ENCODE assay signal across 8 cellular contexts in the genomic region with DNA sequence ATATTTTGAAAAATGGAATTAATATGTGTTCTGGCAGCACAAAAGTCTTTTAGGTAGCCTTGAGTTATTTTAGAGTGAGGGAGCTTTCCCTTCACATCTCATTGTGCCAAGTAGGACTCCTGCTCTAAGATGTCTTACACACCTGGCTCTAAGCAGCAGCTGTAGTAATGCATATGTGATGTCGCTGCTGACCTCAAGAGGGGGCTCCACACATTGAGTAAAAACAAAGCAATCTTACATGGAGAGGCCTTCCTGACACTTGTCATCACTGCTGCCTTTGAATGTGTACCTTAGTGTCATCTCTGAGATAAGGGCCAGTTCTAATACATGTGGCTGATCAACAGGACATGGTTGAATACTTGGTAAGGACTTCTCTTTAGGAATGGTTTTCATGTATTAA.
A peak's percentile ranks its signal among the peaks of the same experiment; 100 is the strongest.
DNase-seq lines count a peak whose midpoint lies in the region; ATAC-seq and TF ChIP-seq lines count a peak whose summit lies in the region.

No MANE protein-coding gene starts in this region.

- H3K27me3 Mint-ChIP-seq in stimulated activated naive CD8-positive, alpha-beta T cell treated with anti-CD3 and anti-CD28 coated beads, Interleukin-15, amount 100 ng/mL, for 72 hours = no peaks in the 10 kb centered on the region

- H3K27ac ChIP-seq in right cardiac atrium (ENCODE audit: low read length) = no peak overlapping the region

- H4K20me1 ChIP-seq in Loucy (ENCODE audit: insufficient read depth, low read length, poor library complexity, severe bottlenecking) = no peaks in the 10 kb centered on the region

- no peaks in the 10 kb centered on the region for H3K9me3 Mint-ChIP-seq in stimulated activated naive CD8-positive, alpha-beta T cell treated with anti-CD3 and anti-CD28 coated beads, Interleukin-15, amount 100 ng/mL, for 72 hours

- H3K4me1 ChIP-seq in HAP-1 (no peaks in the 10 kb centered on the region), Loucy (ENCODE audit: insufficient read depth, low read length, poor library complexity, severe bottlenecking) (no peaks in the 10 kb centered on the region), right cardiac atrium (ENCODE audit: control insufficient read depth, insufficient read depth, low read length) (no peaks in the 10 kb centered on the region)

- no peaks in the 10 kb centered on the region for H3K79me2 ChIP-seq in Loucy (ENCODE audit: insufficient read depth, low read length)

- H3K4me1 Mint-ChIP-seq in stimulated activated naive CD8-positive, alpha-beta T cell treated with anti-CD3 and anti-CD28 coated beads, Interleukin-15, amount 100 ng/mL, for 72 hours = peaks cover 15% of the 10 kb centered on the region

- no peak overlapping the region for H3K9ac ChIP-seq in Loucy (ENCODE audit: low read depth, low read length, poor library complexity, severe bottlenecking)

- H3K27ac Mint-ChIP-seq in stimulated activated naive CD8-positive, alpha-beta T cell treated with anti-CD3 and anti-CD28 coated beads, Interleukin-15, amount 100 ng/mL, for 72 hours = no peak overlapping the region

- H3K9me2 ChIP-seq in Loucy (replicated peaks; ENCODE audit: low read depth, low read length) = no peaks in the 10 kb centered on the region

- peak; percentile 69 for TF ChIP-seq CTCF in GM10266 (IDR thresholded peaks at IDR 0.05; ENCODE audit: control insufficient read depth, insufficient read depth, low read depth, missing control alignments)
- TF ChIP-seq CTCF in Loucy (conservative IDR thresholded peaks at IDR 0.05; ENCODE audit: low read length) = peak; percentile 75
- peak; percentile 39; the same call in 1 of the 2 replicates for TF ChIP-seq CTCF in WI38 (IDR thresholded peaks at IDR 0.05; ENCODE audit: low read depth, low read length)

- no peak overlapping the region for H2AFZ ChIP-seq in Loucy (ENCODE audit: low read length)

- peak; percentile 27 to 34 for ATAC-seq in right cardiac atrium
- ATAC-seq in stimulated activated naive CD8-positive, alpha-beta T cell treated with anti-CD3 and anti-CD28 coated beads, Interleukin-15, amount 100 ng/mL, for 72 hours = peak; percentile 88
- no peak for ATAC-seq in HG03025 (IDR thresholded peaks at IDR 0.05; ENCODE audit: low FRiP score, unreplicated experiment)

- no peaks in the 10 kb centered on the region for H3F3A ChIP-seq in Loucy (ENCODE audit: low read depth)

- no peak overlapping the region for H3K4me2 ChIP-seq in Loucy (ENCODE audit: low read depth, low read length, poor library complexity, severe bottlenecking)

- H3K36me3 ChIP-seq in HAP-1 (replicated peaks) = peaks cover 3% of the 10 kb centered on the region; the same call in 1 of the 2 replicates
- peaks cover 9% of the 10 kb centered on the region for H3K36me3 ChIP-seq in Loucy (ENCODE audit: insufficient read depth, low read length)

- no peaks in the 10 kb centered on the region for H3K27me3 ChIP-seq in HAP-1 (ENCODE audit: low read depth)
- H3K27me3 ChIP-seq in Loucy (ENCODE audit: insufficient read depth, low read length, poor library complexity, severe bottlenecking) = no peaks in the 10 kb centered on the region
- H3K27me3 ChIP-seq in right cardiac atrium (ENCODE audit: control insufficient read depth, insufficient read depth) = no peaks in the 10 kb centered on the region

- peak; percentile 62 for DNase-seq in ACHN
- no peak for DNase-seq in GM10266 (ENCODE audit: extremely low spot score)
- peak; percentile 22 to 47 for DNase-seq in HAP-1 (ENCODE audit: low spot score in 2 of 2)
- DNase-seq in right cardiac atrium = no peak
- DNase-seq in stimulated activated naive CD8-positive, alpha-beta T cell treated with anti-CD3 and anti-CD28 coated beads, Interleukin-15, amount 100 ng/mL, for 72 hours = no peak

- no peaks in the 10 kb centered on the region for H3K9me3 ChIP-seq in HAP-1
- H3K9me3 ChIP-seq in Loucy (ENCODE audit: insufficient read depth, low read depth, low read length) = no peaks in the 10 kb centered on the region
- H3K9me3 ChIP-seq in right cardiac atrium (ENCODE audit: control insufficient read depth, low read length) = no peaks in the 10 kb centered on the region

- intact Hi-C loops in right cardiac atrium (cut with DNase I) = no loop called here

- WGBS in right cardiac atrium = 13% methylated on average over 1 of the region's 1 CpG

- H3K4me3 ChIP-seq in HAP-1 = no peak overlapping the region
- no peak overlapping the region for H3K4me3 ChIP-seq in Loucy (ENCODE audit: low read length, poor library complexity, severe bottlenecking)
- H3K4me3 ChIP-seq in WI38 (ENCODE audit: low read depth, low read length) = no peak overlapping the region
- H3K4me3 ChIP-seq in right cardiac atrium (ENCODE audit: low read length) = no peak overlapping the region

- in situ Hi-C loops in ACHN (cut with HindIII; ENCODE audit: low pct_ligation_motif_present, low pct_unique_long_range_greater_than_20kb, low sequenced_read_pairs) = no loop called here
- in situ Hi-C loops in HAP-1 (cut with MboI; ENCODE audit: low sequenced_read_pairs) = no loop called here

- no peak overlapping the region for H3K4me3 Mint-ChIP-seq in stimulated activated naive CD8-positive, alpha-beta T cell treated with anti-CD3 and anti-CD28 coated beads, Interleukin-15, amount 100 ng/mL, for 72 hours

Comparison
In these comparisons a context has a peak if more than half of its experiments do, and no peak if none do; other contexts are left out.
1. DNase-seq: peak in ACHN (single experiment) and HAP-1 (2 of 2); none in GM10266 (single experiment), right cardiac atrium (0 of 3) and stimulated activated naive CD8-positive, alpha-beta T cell treated with anti-CD3 and anti-CD28 coated beads, Interleukin-15, amount 100 ng/mL, for 72 hours (0 of 2).
2. Peak in every context shown above with its lines, with median percentiles within 50 percentile points of each other: CTCF ChIP-seq.